ENCODE assay signal across 24 cellular contexts in the genomic region with DNA sequence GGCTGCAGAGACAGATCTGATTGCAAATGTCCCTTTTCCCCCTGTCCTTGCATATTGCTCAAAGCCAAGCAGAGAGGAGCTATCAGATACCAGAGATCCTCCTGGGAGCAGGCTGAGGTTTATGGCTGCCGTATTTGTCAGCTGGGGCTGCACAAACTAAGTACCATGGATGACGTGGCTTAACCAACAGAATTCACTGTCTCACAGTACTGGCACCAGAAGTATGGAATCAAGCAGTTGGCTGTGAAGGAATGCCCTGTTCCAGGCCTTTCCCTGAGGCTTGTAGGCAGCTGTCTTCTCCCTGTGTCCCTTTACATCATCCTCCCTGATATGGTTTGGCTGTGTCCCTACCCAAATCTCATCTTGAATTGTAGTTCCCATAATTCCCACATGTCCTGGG. TPM values are rescaled to one million over a fixed set of nuclear protein-coding genes. Genes with fewer than 3 reads are reported as not detected.
DNase-seq lines count a peak whose midpoint lies in the region; FAIRE-seq and TF ChIP-seq lines count a peak whose summit lies in the region.
"Had no signal": no experiment of that assay in that cellular context is flagged by ENCODE, and none has a peak within 500 bp of the region (broad histone marks: within the 10 kb centered on the region; RNA-seq: fewer than 3 reads in every experiment).

No MANE protein-coding gene starts in this region.

- TF ChIP-seq EP300 in esophagus muscularis mucosa (IDR thresholded peaks at IDR 0.05), result no peak

- no peaks in the 10 kb centered on the region for H3K36me3 ChIP-seq in esophagus muscularis mucosa
- H3K36me3 ChIP-seq in osteoblast (ENCODE audit: insufficient read depth, low read length), result no peaks in the 10 kb centered on the region
- H3K36me3 ChIP-seq in WERI-Rb-1, result no peaks in the 10 kb centered on the region
- H3K36me3 ChIP-seq: SJSA1 had no signal

- WGBS in esophagus muscularis mucosa, result 75% methylated on average over 2 of the region's 2 CpGs

- H3K4me3 ChIP-seq in esophagus muscularis mucosa (no peak overlapping the region), osteoblast (ENCODE audit: insufficient read depth, low read length) (no peak overlapping the region), WERI-Rb-1 (ENCODE audit: low read depth, low read length) (no peak overlapping the region)
- H3K4me3 ChIP-seq: GM23248, PC-9, SJSA1 had no signal

- H3K27me3 ChIP-seq in esophagus muscularis mucosa (peaks cover 0 to 63% (median 16%) of the 10 kb centered on the region in 4 donors), osteoblast (ENCODE audit: insufficient read depth, low read length) (peaks cover 25% of the 10 kb centered on the region), WERI-Rb-1 (ENCODE audit: insufficient read depth, low read depth, severe bottlenecking) (no peaks in the 10 kb centered on the region)

- H3K27ac ChIP-seq in esophagus muscularis mucosa (replicated peaks in 1 of 4) (no peak overlapping the region), osteoblast (ENCODE audit: low read depth, low read length) (no peak overlapping the region), WERI-Rb-1 (no peak overlapping the region)
- H3K27ac ChIP-seq: GM23248, PC-9, SJSA1 had no signal

- H3K4me1 ChIP-seq in esophagus muscularis mucosa (peaks cover 11 to 29% (median 21%) of the 10 kb centered on the region in 4 donors), osteoblast (ENCODE audit: insufficient read depth, low read length) (peaks cover 3% of the 10 kb centered on the region)

- DNase-seq in HTR-8/SVneo (ENCODE audit: insufficient read length, low spot score) (no peak), esophagus muscularis mucosa (ENCODE audit: extremely low spot score) (peak; percentile 82), osteoblast (ENCODE audit: insufficient read length, low spot score, missing footprints) (peak; percentile 85), NCI-H345 (lab: John Stamatoyannopoulos, UW) (no peak), NOMO-1 treated with DMSO at 0.1 percent for 48 hours (lab: John Stamatoyannopoulos, UW; ENCODE audit: unreplicated experiment) (no peak), WERI-Rb-1 (no peak)
- no peak for DNase-seq in activated effector memory CD4-positive, alpha-beta T cell treated with Interleukin-2 at 50 U/mL for 16 hours
- DNase-seq: Calu3; DND-41; GM23248; H7; KBM-7; MM.1S; NCI-H2029; NCI-H446 treated with DMSO at 0.1 percent for 48 hours; NCI-H526; NCI-H82; NK-92 treated with Interleukin-12 subunit alpha and Interleukin-12 subunit beta, amount 100 ng/mL, for 24 hours; PC-9 had no signal

- H2AFZ ChIP-seq in osteoblast (ENCODE audit: low read length), result peak overlapping the region; percentile 49
- H2AFZ ChIP-seq: GM23248, PC-9 had no signal

- no peak for TF ChIP-seq POLR2A in esophagus muscularis mucosa (IDR thresholded peaks at IDR 0.05; ENCODE audit: low read depth)

- no peaks in the 10 kb centered on the region for H3K79me2 ChIP-seq in osteoblast (ENCODE audit: insufficient read depth, low read length)

- peak overlapping the region; percentile 49 for H3K4me2 ChIP-seq in osteoblast (ENCODE audit: insufficient read depth, low read length)
- H3K4me2 ChIP-seq: PC-9 had no signal

- peak; percentile 26 for FAIRE-seq in HTR-8/SVneo (lab: Jason Lieb, UNC)
- FAIRE-seq: GM18507 had no signal

- no peaks in the 10 kb centered on the region for H4K20me1 ChIP-seq in osteoblast (ENCODE audit: insufficient read depth, low read length)

- TF ChIP-seq CTCF in esophagus muscularis mucosa (IDR thresholded peaks at IDR 0.05), result no peak
- no peak for TF ChIP-seq CTCF in osteoblast (IDR thresholded peaks at IDR 0.05; ENCODE audit: extremely low read depth, low read depth, low read length)
- no peak for TF ChIP-seq CTCF in WERI-Rb-1 (IDR thresholded peaks at IDR 0.05; ENCODE audit: low read depth, low read length)

- H3K9me3 ChIP-seq in esophagus muscularis mucosa (no peaks in the 10 kb centered on the region), osteoblast (ENCODE audit: low read depth, low read length) (no peaks in the 10 kb centered on the region), WERI-Rb-1 (ENCODE audit: severe bottlenecking) (no peaks in the 10 kb centered on the region)

- intact Hi-C loops in esophagus muscularis mucosa (cut with DNase I), result no loop called here

RNA-seq across cellular contexts. Expression of gene CFAP90, which starts 2.6 kb away (rescaled TPM):
- under 1 TPM in 1 of 4 donors, not detected in 3; 0.17 TPM for total RNA-seq in esophagus muscularis mucosa
- 0.59 and 1.1 TPM in 2 replicates for total RNA-seq in osteoblast
- total RNA-seq: A673, Calu3, H7, PC-9, Right ventricle myocardium inferior, RPMI7951, SJSA1 had no signal

RNA-seq across cellular contexts. Expression of gene FASTKD3, which starts 20.5 kb away (rescaled TPM):
- total RNA-seq in esophagus muscularis mucosa (10 to 100 TPM in 1 of 4 donors, 1 to 10 TPM in 3; 7.4 to 13.3 (median 8.2) TPM), osteoblast (10.9 and 13.6 TPM in 2 replicates)

RNA-seq across cellular contexts. Expression of gene MTRR, which starts 20.7 kb away (rescaled TPM):
- 10 to 100 TPM; 22.0 to 34.5 (median 33.8) TPM for total RNA-seq in esophagus muscularis mucosa
- 36.2 and 36.6 TPM in 2 replicates for total RNA-seq in osteoblast

Comparison
In these comparisons a context has a peak if more than half of its experiments do, and no peak if none do; other contexts are left out.
1. DNase-seq: peak in esophagus muscularis mucosa (single experiment) and osteoblast (single experiment); none in HTR-8/SVneo (single experiment), NCI-H345 (single experiment), NOMO-1 treated with DMSO at 0.1 percent for 48 hours (single experiment), activated effector memory CD4-positive, alpha-beta T cell treated with Interleukin-2 at 50 U/mL for 16 hours (single experiment) and WERI-Rb-1 (single experiment).